ENCODE assay signal across 11 cellular contexts in the genomic region with DNA sequence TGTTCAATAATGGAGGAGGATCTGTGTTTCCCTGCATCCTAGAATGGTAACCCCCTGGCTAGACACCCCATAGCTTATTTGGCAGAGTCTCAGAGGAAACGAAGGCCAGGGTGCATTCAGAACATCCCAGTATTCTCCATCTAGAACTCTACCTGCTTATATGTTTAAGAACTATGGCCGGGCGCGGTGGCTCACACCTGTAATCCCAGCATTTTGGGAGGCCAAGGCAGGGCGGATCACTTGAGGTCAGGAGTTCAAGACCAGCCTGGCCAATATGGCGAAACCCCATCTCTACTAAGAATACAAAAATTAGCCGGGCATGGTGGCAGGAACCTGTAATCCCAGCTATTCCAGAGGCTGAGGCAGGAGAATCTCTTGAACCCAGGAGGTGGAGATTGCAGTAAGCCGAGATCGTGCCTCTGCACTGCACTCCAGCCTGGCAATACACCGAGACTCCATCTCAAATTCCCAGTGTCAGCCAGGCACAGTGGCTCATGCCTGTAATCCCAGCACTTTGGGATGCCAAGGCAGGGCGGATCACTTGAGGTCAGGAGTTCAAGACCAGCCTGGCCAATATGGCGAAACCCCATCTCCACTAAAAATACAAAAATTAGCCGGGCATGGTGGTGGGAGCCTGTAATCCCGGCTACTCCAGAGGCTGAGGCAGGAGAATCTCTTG. TPM values are rescaled to one million over a fixed set of nuclear protein-coding genes. Genes with fewer than 3 reads are reported as not detected.
"Had no signal": no experiment of that assay in that cellular context is flagged by ENCODE, and none has a peak within 500 bp of the region (broad histone marks: within the 10 kb centered on the region; RNA-seq: fewer than 3 reads in every experiment).

No MANE protein-coding gene starts in this region.

RNA-seq across cellular contexts. Expression of a gene that starts 15.4 kb away (rescaled TPM):
- total RNA-seq: activated B cell treated with CpG ODN at 0.5 μM for 24 hours; activated CD8-positive, alpha-beta T cell treated with anti-CD3 and anti-CD28 coated beads for 36 hours; activated naive CD4-positive, alpha-beta T cell treated with anti-CD3 and anti-CD28 coated beads for 36 hours; activated naive CD4-positive, alpha-beta T cell treated with anti-CD3 and anti-CD28 coated beads, Interleukin-2, amount 50 U/mL, for 72 hours; activated naive CD8-positive, alpha-beta T cell treated with anti-CD3 and anti-CD28 coated beads, Interleukin-2, amount 10 ng/mL, durations not matched to agents 7 days and 5 days; activated T-helper 17 cell treated with anti-CD3 and anti-CD28 coated beads, Interleukin-2, amount 50 U/mL, for 72 hours; T-helper 2 cell treated with Interferon-gamma antibody and Interleukin-4, amounts not matched to agents 100 ng/mL and 5 ng/mL, for 36 hours had no signal

RNA-seq across cellular contexts. Expression of a gene that starts 30.8 kb away (rescaled TPM):
- total RNA-seq: activated B cell treated with CpG ODN at 0.5 μM for 24 hours; activated CD8-positive, alpha-beta T cell treated with anti-CD3 and anti-CD28 coated beads for 36 hours; activated naive CD4-positive, alpha-beta T cell treated with anti-CD3 and anti-CD28 coated beads for 36 hours; activated naive CD4-positive, alpha-beta T cell treated with anti-CD3 and anti-CD28 coated beads, Interleukin-2, amount 50 U/mL, for 72 hours; activated T-cell treated with anti-CD3 and anti-CD28 coated beads, Interleukin-2, amount 50 U/mL, for 4 hours; activated T-helper 17 cell treated with anti-CD3 and anti-CD28 coated beads, Interleukin-2, amount 50 U/mL, for 72 hours; epithelial cell of proximal tubule; esophagus mucosa; T-cell; T-helper 2 cell treated with Interferon-gamma antibody and Interleukin-4, amounts not matched to agents 100 ng/mL and 5 ng/mL, for 36 hours had no signal
